In the genomic region with DNA sequence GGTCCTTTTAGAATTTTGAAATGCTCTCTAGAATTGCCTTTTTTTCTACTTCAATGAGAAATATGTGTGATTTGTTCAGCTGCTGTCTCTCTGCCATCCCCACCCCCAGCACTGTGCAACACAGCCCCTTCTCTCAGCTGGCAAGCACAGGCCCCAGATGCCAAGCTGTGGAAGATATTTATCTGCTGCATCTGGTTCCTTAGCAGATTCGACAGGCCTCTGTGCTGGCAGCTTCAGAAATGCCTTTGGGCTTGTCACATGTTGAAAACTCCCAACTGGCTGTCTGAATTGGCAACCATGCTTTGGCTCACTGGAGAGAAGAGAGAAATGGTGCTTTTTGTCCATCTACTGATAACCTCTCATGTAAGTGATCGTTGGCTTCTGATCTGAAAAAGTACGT, we compare ENCODE assay signal across 15 cellular contexts.
DNase-seq lines count a peak whose midpoint lies in the region; ATAC-seq, FAIRE-seq and TF ChIP-seq lines count a peak whose summit lies in the region.
"Had no signal": no experiment of that assay in that cellular context is flagged by ENCODE, and none has a peak within 500 bp of the region (broad histone marks: within the 10 kb centered on the region; RNA-seq: fewer than 3 reads in every experiment).

No MANE protein-coding gene starts in this region.

- H3K9ac ChIP-seq in astrocyte (ENCODE audit: low read length) = peak overlapping the region; percentile 35

- no peaks in the 10 kb centered on the region for H4K20me1 ChIP-seq in astrocyte (ENCODE audit: insufficient read depth, low read length)

- POLR2A ChIA-PET in RWPE1 (lab: Yijun Ruan, JAX; ENCODE audit: low non-redundant PET) = no interaction called here

- H3K9me3 ChIP-seq in astrocyte (ENCODE audit: insufficient read depth, low read depth, low read length) = no peaks in the 10 kb centered on the region
- H3K9me3 ChIP-seq: esophagus squamous epithelium had no signal

- peaks cover 32% of the 10 kb centered on the region for H3K4me1 ChIP-seq in ACC112 (ENCODE audit: control insufficient read depth, insufficient read depth, low read length, unreplicated experiment)
- peaks cover 20% of the 10 kb centered on the region for H3K4me1 ChIP-seq in astrocyte (ENCODE audit: insufficient read depth, low read length)

- peak overlapping the region; percentile 29 for H3K27ac Mint-ChIP-seq in astrocyte (ENCODE audit: unreplicated experiment)
- H3K27ac Mint-ChIP-seq in activated naive CD8-positive, alpha-beta T cell treated with anti-CD3 and anti-CD28 coated beads for 36 hours = no peak overlapping the region
- no peak overlapping the region for H3K27ac Mint-ChIP-seq in effector memory CD8-positive, alpha-beta T cell
- H3K27ac Mint-ChIP-seq: activated CD4-positive, alpha-beta T cell treated with anti-CD3 and anti-CD28 coated beads, Interleukin-2, amount 10 ng/mL, durations not matched to agents 24 days and 14 days; activated T-helper 17 cell treated with anti-CD3 and anti-CD28 coated beads, Interleukin-2, amount 50 U/mL, for 72 hours; natural killer cell treated with Interleukin-12 subunit alpha and Interleukin-12 subunit beta and Interleukin-15 and Interleukin-18, amount 100 ng/mL, for 72 hours had no signal

- ATAC-seq in left lobe of liver (peak; percentile 54), HG03135 (IDR thresholded peaks at IDR 0.05; ENCODE audit: unreplicated experiment) (no peak)
- no peak for ATAC-seq in effector memory CD8-positive, alpha-beta T cell (replicated peaks)
- ATAC-seq: natural killer cell treated with Interleukin-12 subunit alpha and Interleukin-12 subunit beta and Interleukin-15 and Interleukin-18, amount 100 ng/mL, for 72 hours had no signal

- peak; percentile 67 for DNase-seq in LHCN-M2 (ENCODE audit: low read depth)
- DNase-seq in astrocyte (ENCODE audit: low read depth) = no peak
- peak; percentile 47 for DNase-seq in left lobe of liver (ENCODE audit: low spot score)
- no peak for DNase-seq in activated naive CD8-positive, alpha-beta T cell treated with anti-CD3 and anti-CD28 coated beads for 36 hours
- no peak for DNase-seq in effector memory CD8-positive, alpha-beta T cell
- no peak for DNase-seq in RWPE1 (ENCODE audit: low spot score)
- DNase-seq: activated CD4-positive, alpha-beta T cell treated with anti-CD3 and anti-CD28 coated beads, Interleukin-2, amount 10 ng/mL, durations not matched to agents 24 days and 14 days; esophagus squamous epithelium; MM.1S; NCI-H345 had no signal

- H3K4me3 Mint-ChIP-seq in astrocyte (ENCODE audit: unreplicated experiment) = no peak overlapping the region
- no peak overlapping the region for H3K4me3 Mint-ChIP-seq in activated naive CD8-positive, alpha-beta T cell treated with anti-CD3 and anti-CD28 coated beads for 36 hours
- H3K4me3 Mint-ChIP-seq in effector memory CD8-positive, alpha-beta T cell = no peak overlapping the region
- H3K4me3 Mint-ChIP-seq: activated CD4-positive, alpha-beta T cell treated with anti-CD3 and anti-CD28 coated beads, Interleukin-2, amount 10 ng/mL, durations not matched to agents 24 days and 14 days; activated T-helper 17 cell treated with anti-CD3 and anti-CD28 coated beads, Interleukin-2, amount 50 U/mL, for 72 hours; natural killer cell treated with Interleukin-12 subunit alpha and Interleukin-12 subunit beta and Interleukin-15 and Interleukin-18, amount 100 ng/mL, for 72 hours had no signal

- no peaks in the 10 kb centered on the region for H3K36me3 ChIP-seq in ACC112 (ENCODE audit: insufficient read depth, low read length)
- H3K36me3 ChIP-seq in astrocyte (ENCODE audit: insufficient read depth, low read length) = no peaks in the 10 kb centered on the region
- H3K36me3 ChIP-seq: esophagus squamous epithelium had no signal

- no peaks in the 10 kb centered on the region for H3K27me3 Mint-ChIP-seq in astrocyte (ENCODE audit: low read depth, unreplicated experiment)
- H3K27me3 Mint-ChIP-seq in activated naive CD8-positive, alpha-beta T cell treated with anti-CD3 and anti-CD28 coated beads for 36 hours = no peaks in the 10 kb centered on the region
- H3K27me3 Mint-ChIP-seq in effector memory CD8-positive, alpha-beta T cell = no peaks in the 10 kb centered on the region
- H3K27me3 Mint-ChIP-seq: activated CD4-positive, alpha-beta T cell treated with anti-CD3 and anti-CD28 coated beads, Interleukin-2, amount 10 ng/mL, durations not matched to agents 24 days and 14 days; activated T-helper 17 cell treated with anti-CD3 and anti-CD28 coated beads, Interleukin-2, amount 50 U/mL, for 72 hours; natural killer cell treated with Interleukin-12 subunit alpha and Interleukin-12 subunit beta and Interleukin-15 and Interleukin-18, amount 100 ng/mL, for 72 hours had no signal

- FAIRE-seq in astrocyte (lab: Jason Lieb, UNC) = no peak
- FAIRE-seq: islet of Langerhans had no signal

- H3K27ac ChIP-seq in ACC112 (ENCODE audit: low read depth, low read length) = no peak overlapping the region; the same call in 1 of the 2 replicates
- H3K27ac ChIP-seq in astrocyte (ENCODE audit: low read depth, low read length) = no peak overlapping the region
- H3K27ac ChIP-seq in RWPE1 = no peak overlapping the region

- CTCF ChIA-PET in RWPE1 (lab: Yijun Ruan, JAX) = no interaction called here

- H2AFZ ChIP-seq in ACC112 (ENCODE audit: low read length, unreplicated experiment) (peak overlapping the region; percentile 73), astrocyte (ENCODE audit: low read depth, low read length) (peak overlapping the region; percentile 12)

- peaks cover 26% of the 10 kb centered on the region for H3K4me1 Mint-ChIP-seq in astrocyte (ENCODE audit: low read depth, unreplicated experiment)
- H3K4me1 Mint-ChIP-seq in activated naive CD8-positive, alpha-beta T cell treated with anti-CD3 and anti-CD28 coated beads for 36 hours = peaks cover 13% of the 10 kb centered on the region
- H3K4me1 Mint-ChIP-seq in effector memory CD8-positive, alpha-beta T cell (ENCODE audit: low read depth in 2 of 2) = peaks cover 3% of the 10 kb centered on the region in 2 donors
- H3K4me1 Mint-ChIP-seq: activated CD4-positive, alpha-beta T cell treated with anti-CD3 and anti-CD28 coated beads, Interleukin-2, amount 10 ng/mL, durations not matched to agents 24 days and 14 days; activated T-helper 17 cell treated with anti-CD3 and anti-CD28 coated beads, Interleukin-2, amount 50 U/mL, for 72 hours had no signal

- H3K4me2 ChIP-seq in astrocyte (ENCODE audit: low read length) = peak overlapping the region; percentile 3

- H3K27me3 ChIP-seq in ACC112 (ENCODE audit: insufficient read depth, low read length) (no peaks in the 10 kb centered on the region), astrocyte (ENCODE audit: insufficient read depth, low read length) (no peaks in the 10 kb centered on the region)
- H3K27me3 ChIP-seq: esophagus squamous epithelium had no signal

- H3K36me3 Mint-ChIP-seq in astrocyte (ENCODE audit: low read depth, unreplicated experiment) = no peaks in the 10 kb centered on the region
- no peaks in the 10 kb centered on the region for H3K36me3 Mint-ChIP-seq in activated naive CD8-positive, alpha-beta T cell treated with anti-CD3 and anti-CD28 coated beads for 36 hours
- no peaks in the 10 kb centered on the region for H3K36me3 Mint-ChIP-seq in effector memory CD8-positive, alpha-beta T cell (ENCODE audit: insufficient read depth)
- H3K36me3 Mint-ChIP-seq: natural killer cell treated with Interleukin-12 subunit alpha and Interleukin-12 subunit beta and Interleukin-15 and Interleukin-18, amount 100 ng/mL, for 72 hours had no signal

- H3K79me2 ChIP-seq in ACC112 (ENCODE audit: control insufficient read depth, insufficient read depth, low read length, unreplicated experiment) (no peaks in the 10 kb centered on the region), astrocyte (ENCODE audit: insufficient read depth, low read length) (no peaks in the 10 kb centered on the region)

- no peak for TF ChIP-seq CTCF in astrocyte (IDR thresholded peaks at IDR 0.05; ENCODE audit: insufficient read depth, low read depth, low read length)
- no peak for TF ChIP-seq CTCF in RWPE1 (conservative IDR thresholded peaks at IDR 0.05; ENCODE audit: low read depth)

- H3K4me3 ChIP-seq in ACC112 (ENCODE audit: low read depth, low read length) (no peak overlapping the region), astrocyte (ENCODE audit: insufficient read depth, low read depth, low read length) (no peak overlapping the region)
- H3K4me3 ChIP-seq: esophagus squamous epithelium had no signal

- H3K9me3 Mint-ChIP-seq in astrocyte (ENCODE audit: unreplicated experiment) = no peaks in the 10 kb centered on the region
- H3K9me3 Mint-ChIP-seq in activated naive CD8-positive, alpha-beta T cell treated with anti-CD3 and anti-CD28 coated beads for 36 hours = no peaks in the 10 kb centered on the region
- no peaks in the 10 kb centered on the region for H3K9me3 Mint-ChIP-seq in effector memory CD8-positive, alpha-beta T cell
- H3K9me3 Mint-ChIP-seq: activated CD4-positive, alpha-beta T cell treated with anti-CD3 and anti-CD28 coated beads, Interleukin-2, amount 10 ng/mL, durations not matched to agents 24 days and 14 days; activated T-helper 17 cell treated with anti-CD3 and anti-CD28 coated beads, Interleukin-2, amount 50 U/mL, for 72 hours; natural killer cell treated with Interleukin-12 subunit alpha and Interleukin-12 subunit beta and Interleukin-15 and Interleukin-18, amount 100 ng/mL, for 72 hours had no signal

Comparison
In these comparisons a context has a peak if more than half of its experiments do, and no peak if none do; other contexts are left out.
1. DNase-seq: peak in LHCN-M2 (single experiment) and left lobe of liver (single experiment); none in astrocyte (single experiment), activated naive CD8-positive, alpha-beta T cell treated with anti-CD3 and anti-CD28 coated beads for 36 hours (single experiment), effector memory CD8-positive, alpha-beta T cell (0 of 3) and RWPE1 (single experiment).